In the genomic region with DNA sequence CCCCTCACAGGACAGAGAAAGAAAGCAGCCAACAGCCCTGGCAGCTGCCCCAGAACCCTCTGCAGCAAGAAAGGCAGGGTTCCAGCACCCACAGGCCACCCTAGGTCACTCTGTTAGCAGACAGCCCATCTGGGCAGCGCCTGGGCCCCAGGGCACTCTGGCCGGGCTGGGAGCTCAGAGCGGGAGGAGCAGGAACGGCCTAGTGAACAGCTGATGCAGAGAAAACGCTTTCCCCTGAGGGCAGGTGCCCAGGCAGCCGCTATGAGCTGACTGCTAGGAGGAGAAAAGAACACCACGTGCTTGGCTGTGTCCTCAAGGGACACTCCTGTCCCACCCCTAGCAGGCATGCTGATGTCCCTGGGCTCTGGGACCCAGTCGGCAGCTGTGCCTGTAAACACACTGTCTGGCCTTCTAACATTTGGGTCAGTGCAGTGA, we compare ENCODE assay signal across 9 cellular contexts. TPM values are rescaled to one million over a fixed set of nuclear protein-coding genes. Genes with fewer than 3 reads are reported as not detected.
DNase-seq lines count a peak whose midpoint lies in the region; ATAC-seq and TF ChIP-seq lines count a peak whose summit lies in the region.
"Had no signal": no experiment of that assay in that cellular context is flagged by ENCODE, and none has a peak within 500 bp of the region (broad histone marks: within the 10 kb centered on the region; RNA-seq: fewer than 3 reads in every experiment).

No MANE protein-coding gene starts in this region.

- no peaks in the 10 kb centered on the region for H3K9me3 Mint-ChIP-seq in activated B cell treated with CpG ODN at 0.5 μM for 24 hours
- no peaks in the 10 kb centered on the region for H3K9me3 Mint-ChIP-seq in T-cell
- H3K9me3 Mint-ChIP-seq in H9, result no peaks in the 10 kb centered on the region

- H3K27ac ChIP-seq in subcutaneous abdominal adipose tissue (ENCODE audit: low read depth, low read length), result peak overlapping the region; percentile 88
- H3K27ac ChIP-seq in H9 (ENCODE audit: insufficient read length, low read depth, low read length), result no peak overlapping the region

- no peak overlapping the region for H3T11ph ChIP-seq in H9 (ENCODE audit: low read length)

- no peak overlapping the region for H3K14ac ChIP-seq in H9 (ENCODE audit: insufficient read depth, low read length)

- no peak overlapping the region for H2BK12ac ChIP-seq in H9 (ENCODE audit: insufficient read length, low read depth, low read length)

- no peaks in the 10 kb centered on the region for H3K23me2 ChIP-seq in H9 (ENCODE audit: insufficient read length, low read depth, low read length, poor library complexity, severe bottlenecking)

- peak overlapping the region; percentile 48 to 80 (median 61) for H3K9ac ChIP-seq in subcutaneous abdominal adipose tissue (ENCODE audit: low read length in 5 of 5)
- no peak overlapping the region for H3K9ac ChIP-seq in H9 (ENCODE audit: extremely low read depth, insufficient read length, low read length)

- H4K91ac ChIP-seq in H9 (ENCODE audit: insufficient read length, low read depth, low read length), result no peak overlapping the region

- peaks cover 0 to 26% (median 20%) of the 10 kb centered on the region in 5 donors for H3K36me3 ChIP-seq in subcutaneous abdominal adipose tissue (ENCODE audit: control insufficient read depth in 5 of 5, insufficient read depth in 5 of 5, low read length in 5 of 5)

- H3K27me3 ChIP-seq in subcutaneous abdominal adipose tissue (ENCODE audit: control insufficient read depth in 5 of 5, insufficient read depth in 4 of 5, low read length in 5 of 5) (no peaks in the 10 kb centered on the region), H9 (ENCODE audit: insufficient read depth, low read length) (peaks cover 3% of the 10 kb centered on the region; the same call in 1 of the 2 replicates)

- no peak overlapping the region for H3K18ac ChIP-seq in H9 (ENCODE audit: insufficient read length, low read depth, low read length)

- H4K5ac ChIP-seq in H9 (ENCODE audit: insufficient read length, low read depth, low read length), result no peak overlapping the region

- H2BK120ac ChIP-seq in H9 (ENCODE audit: low read depth, low read length, poor library complexity, severe bottlenecking), result no peak overlapping the region

- no peak overlapping the region for H2AFZ ChIP-seq in H9 (ENCODE audit: low read length)

- ATAC-seq in activated B cell treated with CpG ODN at 0.5 μM for 24 hours (ENCODE audit: low read depth) (peak; percentile 51), T-cell (replicated peaks in 1 of 4) (no peak)

- H3K56ac ChIP-seq in H9 (ENCODE audit: insufficient read length, low read depth, low read length), result no peak overlapping the region

- H3K4me2 ChIP-seq in H9 (ENCODE audit: insufficient read depth, insufficient read length, low read length), result no peak overlapping the region

- H3K4me3 ChIP-seq in subcutaneous abdominal adipose tissue (ENCODE audit: low read depth in 1 of 5, low read length in 5 of 5), result peak overlapping the region in 4 of 5 donors; percentile 10 to 31 (median 26)

- CTCF ChIA-PET in activated B cell treated with CpG ODN at 0.5 μM for 24 hours (lab: Charles Lee), result interaction anchor here (1.1 to 22.0 kb wide), 3 partner anchors 10 to 32 kb away, joined by 3 to 369 read pairs (median 4); no protein-coding TSS in a partner anchor
- CTCF ChIA-PET in T-cell (lab: Charles Lee), result no interaction called here

- H3K9me3 ChIP-seq in subcutaneous abdominal adipose tissue (ENCODE audit: control insufficient read depth in 5 of 5, low read length in 5 of 5) (no peaks in the 10 kb centered on the region), H9 (ENCODE audit: control insufficient read depth, low read depth, low read length) (no peaks in the 10 kb centered on the region)
- H3K9me3 ChIP-seq: Caco-2 had no signal

- H3K23ac ChIP-seq in H9 (ENCODE audit: insufficient read length, low read depth, low read length), result no peak overlapping the region

- H3K79me1 ChIP-seq in H9 (ENCODE audit: insufficient read depth, low read depth, low read length, poor library complexity, severe bottlenecking), result no peaks in the 10 kb centered on the region

- peaks cover 39 to 76% (median 76%) of the 10 kb centered on the region in 5 donors for H3K4me1 ChIP-seq in subcutaneous abdominal adipose tissue (ENCODE audit: control insufficient read depth in 5 of 5, insufficient read depth in 5 of 5, low read length in 5 of 5)
- H3K4me1 ChIP-seq in H9 (ENCODE audit: insufficient read depth, low read length), result no peaks in the 10 kb centered on the region

- no peak overlapping the region for H3K4ac ChIP-seq in H9 (ENCODE audit: low read depth, low read length)

- no peak overlapping the region for H4K8ac ChIP-seq in H9 (replicated peaks; ENCODE audit: insufficient read length, low read depth, low read length)

- no peak overlapping the region for H2BK15ac ChIP-seq in H9 (ENCODE audit: low read depth, low read length)

- no peak overlapping the region for H2BK20ac ChIP-seq in H9 (ENCODE audit: low read depth, low read length, poor library complexity, severe bottlenecking)

- TF ChIP-seq CTCF in activated B cell treated with CpG ODN at 0.5 μM for 24 hours (IDR thresholded peaks at IDR 0.05), result no peak
- TF ChIP-seq CTCF in H9 (conservative IDR thresholded peaks at IDR 0.05), result no peak

- H3K79me2 ChIP-seq in H9 (ENCODE audit: insufficient read depth, low read length), result no peaks in the 10 kb centered on the region

- WGBS in H9 (ENCODE audit: extremely low coverage, insufficient read length, low lambda C conversion rate), result no CpG with 5 or more reads among the region's 8 CpGs

- H3K36me3 Mint-ChIP-seq in activated B cell treated with CpG ODN at 0.5 μM for 24 hours (ENCODE audit: low read depth) (peaks cover 14% of the 10 kb centered on the region), T-cell (peaks cover 11% of the 10 kb centered on the region), H9 (ENCODE audit: insufficient read depth in 1 of 3, low read depth in 3 of 3) (peaks cover 2 to 9% (median 7%) of the 10 kb centered on the region in 3 experiments; a peak in 5 of 7 replicates)

- H2AK5ac ChIP-seq in H9 (ENCODE audit: insufficient read length, low read length), result no peak overlapping the region

- H2BK5ac ChIP-seq in H9 (ENCODE audit: insufficient read length, low read length), result no peak overlapping the region

- H3K27me3 Mint-ChIP-seq in activated B cell treated with CpG ODN at 0.5 μM for 24 hours (no peaks in the 10 kb centered on the region), T-cell (no peaks in the 10 kb centered on the region), H9 (ENCODE audit: low read depth) (peaks cover 18% of the 10 kb centered on the region)

- peak overlapping the region; percentile 66 for H3K27ac Mint-ChIP-seq in activated B cell treated with CpG ODN at 0.5 μM for 24 hours
- H3K27ac Mint-ChIP-seq in T-cell, result peak overlapping the region in 1 of 2 donors; percentile 31
- H3K27ac Mint-ChIP-seq in H9, result no peak overlapping the region

- H3K4me3 Mint-ChIP-seq in activated B cell treated with CpG ODN at 0.5 μM for 24 hours, result peak overlapping the region; percentile 57
- H3K4me3 Mint-ChIP-seq in T-cell, result peak overlapping the region in 1 of 3 donors; percentile 48
- H3K4me3 Mint-ChIP-seq in H9, result no peak overlapping the region

- H3K4me1 Mint-ChIP-seq in activated B cell treated with CpG ODN at 0.5 μM for 24 hours (peaks cover 64% of the 10 kb centered on the region), T-cell (peaks cover 45 to 71% (median 50%) of the 10 kb centered on the region in 3 donors), H9 (peaks cover 5 to 23% of the 10 kb centered on the region in 2 experiments; a peak in 3 of 4 replicates)

- peaks cover 8% of the 10 kb centered on the region for H4K20me1 ChIP-seq in H9 (ENCODE audit: control insufficient read depth, insufficient read depth, insufficient read length)

- intact Hi-C loops in activated B cell treated with CpG ODN at 0.5 μM for 24 hours (cut with micrococcal nuclease), result loop anchor here (2.0 kb wide), 1 partner anchor 18 kb away; no protein-coding TSS in a partner anchor

- POLR2A ChIA-PET in activated B cell treated with CpG ODN at 0.5 μM for 24 hours (lab: Charles Lee), result interaction anchor here (0.5 to 8.7 kb wide), 6 partner anchors 9 to 233 kb away, joined by 3 to 89 read pairs (median 7); a partner anchor contains a TSS
- POLR2A ChIA-PET in T-cell (lab: Charles Lee), result interaction anchor here in 1 of 2 donors (0.6 kb wide), 1 partner anchor 88 kb away, joined by 6 read pairs; no protein-coding TSS in a partner anchor

- peak; percentile 25 for DNase-seq in SIG-M5 treated with dmso at 0.1 percent for 504 hours (lab: John Stamatoyannopoulos, UW; ENCODE audit: unreplicated experiment)
- DNase-seq in SIG-M5 (lab: John Stamatoyannopoulos, UW), result no peak
- DNase-seq in activated B cell treated with CpG ODN at 0.5 μM for 24 hours, result no peak
- peak in 31 of 51 donors; percentile 39 to 79 (median 62) for DNase-seq in hypothalamus (lab: John Stamatoyannopoulos, UW)
- DNase-seq in T-cell, result no peak
- DNase-seq in H9, result no peak
- no peak for DNase-seq in activated CD4-positive, alpha-beta T cell treated with anti-CD3 and anti-CD28 coated beads, Interleukin-2, amount 50 U/mL, for 4 hours

RNA-seq across cellular contexts. Expression of a gene that starts 6.6 kb away (rescaled TPM):
- total RNA-seq in activated B cell treated with CpG ODN at 0.5 μM for 24 hours (21.2 and 29.2 TPM in 2 replicates), T-cell (100 to 1,000 TPM in 4 of 5 donors, 10 to 100 TPM in 1; 81.0 to 161 (median 137) TPM), H9 (2021) (20.9 and 21.3 TPM in 2 replicates)

RNA-seq across cellular contexts. Expression of a gene that starts 49.2 kb away (rescaled TPM):
- total RNA-seq in activated B cell treated with CpG ODN at 0.5 μM for 24 hours (42.2 and 49.5 TPM in 2 replicates), T-cell (10 to 100 TPM in 2 of 5 donors, 1 to 10 TPM in 3; 1.3 to 13.3 (median 7.9) TPM), H9 (2021) (9.3 TPM in 2 replicates)

RNA-seq across cellular contexts. Expression of a gene that starts 52.7 kb away (rescaled TPM):
- total RNA-seq in activated B cell treated with CpG ODN at 0.5 μM for 24 hours (0.49 and 0.64 TPM in 2 replicates), T-cell (1 to 10 TPM in 3 of 5 donors, under 1 TPM in 2; 0.28 to 9.0 (median 7.9) TPM), H9 (2021) (3.6 and 4.0 TPM in 2 replicates)

Comparison
In these comparisons a context has a peak if more than half of its experiments do, and no peak if none do; other contexts are left out.
1. DNase-seq: peak in SIG-M5 treated with dmso at 0.1 percent for 504 hours (single experiment) and hypothalamus (31 of 51); none in SIG-M5 (single experiment), activated B cell treated with CpG ODN at 0.5 μM for 24 hours (single experiment), T-cell (0 of 34), H9 (single experiment) and activated CD4-positive, alpha-beta T cell treated with anti-CD3 and anti-CD28 coated beads, Interleukin-2, amount 50 U/mL, for 4 hours (0 of 2).